27 cellular contexts compared by ENCODE assay signal in genomic region chr15:87986786-87987185, GRCh38.
"Had no signal": no experiment of that assay in that cellular context is flagged by ENCODE, and none has a peak within 500 bp of the region (broad histone marks: within the 10 kb centered on the region; RNA-seq: fewer than 3 reads in every experiment).

No MANE protein-coding gene starts in this region.

- H3K9me3 Mint-ChIP-seq: neural progenitor cell; stimulated activated effector memory CD8-positive, alpha-beta T cell treated with anti-CD3 and anti-CD28 coated beads, Interleukin-12 subunit alpha, Interleukin-12 subunit beta, amount 100 ng/mL, for 72 hours; stimulated activated naive B cell treated with anti-CD40 and anti-IgM and Interleukin-4, amounts not matched to agents 10 μg/mL and 1 μg/mL and 100 μg/mL, for 72 hours; stimulated activated naive CD8-positive, alpha-beta T cell treated with anti-CD3 and anti-CD28 coated beads, Interleukin-15, Interleukin-2, amounts not matched to agents 100 ng/mL and 50 ng/mL, for 24 hours had no signal

- H3K4me1 Mint-ChIP-seq: natural killer cell; stimulated activated effector memory CD8-positive, alpha-beta T cell treated with anti-CD3 and anti-CD28 coated beads, Interleukin-12 subunit alpha, Interleukin-12 subunit beta, amount 100 ng/mL, for 72 hours; stimulated activated naive B cell treated with anti-CD40 and anti-IgM and Interleukin-4, amounts not matched to agents 10 μg/mL and 1 μg/mL and 100 μg/mL, for 72 hours had no signal

- H3K4me1 ChIP-seq: neural progenitor cell, parathyroid adenoma, psoas muscle, right lobe of liver, upper lobe of left lung, vagina had no signal

- FAIRE-seq: small intestine, urothelium cell line had no signal

- H3K36me3 ChIP-seq: neural progenitor cell, ovary, right lobe of liver, sigmoid colon, stomach, tibial artery, upper lobe of left lung, vagina had no signal

- H3K27me3 ChIP-seq: neural progenitor cell, ovary, right lobe of liver, sigmoid colon, tibial artery, upper lobe of left lung, vagina had no signal

- DNase-seq: natural killer cell; occipital lobe; ovary; posterior cingulate gyrus; psoas muscle; right cardiac atrium; right lobe of liver; sigmoid colon; small intestine; stimulated activated CD4-positive, alpha-beta T cell treated with anti-CD3 and anti-CD28 coated beads, Interleukin-15, amount 100 ng/mL, for 24 hours; stimulated activated CD4-positive, alpha-beta T cell treated with anti-CD3 and anti-CD28 coated beads, Interleukin-2, amount 100 ng/mL, for 24 hours; stimulated activated CD4-positive, alpha-beta T cell treated with anti-CD3 and anti-CD28 coated beads, Interleukin-2, amount 100 ng/mL, for 48 hours; stimulated activated CD4-positive, alpha-beta T cell treated with anti-CD3 and anti-CD28 coated beads, Interleukin-4, amount 100 ng/mL, for 24 hours; stimulated activated naive B cell treated with anti-CD40 and anti-IgM and Interleukin-4, amounts not matched to agents 10 μg/mL and 1 μg/mL and 100 μg/mL, for 72 hours; stimulated activated naive CD4-positive, alpha-beta T cell treated with Interleukin-2 at 50 U/mL for 16 hours; stomach; tibial artery; trophoblast cell; upper lobe of left lung had no signal

- H3K79me2 ChIP-seq: parathyroid adenoma had no signal

- H3K27ac ChIP-seq: neural progenitor cell, ovary, parathyroid adenoma, psoas muscle, right lobe of liver, sigmoid colon, stomach, tibial artery, upper lobe of left lung, vagina had no signal

- ATAC-seq: natural killer cell; psoas muscle; right cardiac atrium; right lobe of liver; stimulated activated effector memory CD8-positive, alpha-beta T cell treated with anti-CD3 and anti-CD28 coated beads, Interleukin-12 subunit alpha, Interleukin-12 subunit beta, amount 100 ng/mL, for 72 hours; stimulated activated naive B cell treated with anti-CD40 and anti-IgM and Interleukin-4, amounts not matched to agents 10 μg/mL and 1 μg/mL and 100 μg/mL, for 72 hours had no signal

- H3K4me3 ChIP-seq: neural progenitor cell, ovary, psoas muscle, right lobe of liver, sigmoid colon, stomach, tibial artery, upper lobe of left lung, vagina had no signal

- H3K9me3 ChIP-seq: ovary, psoas muscle, right lobe of liver, stomach, tibial artery, upper lobe of left lung, vagina had no signal

- H3K36me3 Mint-ChIP-seq: natural killer cell; neural progenitor cell; stimulated activated effector memory CD8-positive, alpha-beta T cell treated with anti-CD3 and anti-CD28 coated beads, Interleukin-12 subunit alpha, Interleukin-12 subunit beta, amount 100 ng/mL, for 72 hours; stimulated activated naive B cell treated with anti-CD40 and anti-IgM and Interleukin-4, amounts not matched to agents 10 μg/mL and 1 μg/mL and 100 μg/mL, for 72 hours had no signal

- H3K4me2 ChIP-seq: neural progenitor cell had no signal

- H3K4me3 Mint-ChIP-seq: natural killer cell; nephron; neural progenitor cell; stimulated activated effector memory CD8-positive, alpha-beta T cell treated with anti-CD3 and anti-CD28 coated beads, Interleukin-12 subunit alpha, Interleukin-12 subunit beta, amount 100 ng/mL, for 72 hours; stimulated activated naive B cell treated with anti-CD40 and anti-IgM and Interleukin-4, amounts not matched to agents 10 μg/mL and 1 μg/mL and 100 μg/mL, for 72 hours; stimulated activated naive CD8-positive, alpha-beta T cell treated with anti-CD3 and anti-CD28 coated beads, Interleukin-15, Interleukin-2, amounts not matched to agents 100 ng/mL and 50 ng/mL, for 24 hours had no signal

- H3K27me3 Mint-ChIP-seq: stimulated activated naive B cell treated with anti-CD40 and anti-IgM and Interleukin-4, amounts not matched to agents 10 μg/mL and 1 μg/mL and 100 μg/mL, for 72 hours had no signal

- H3K9ac ChIP-seq: neural progenitor cell, parathyroid adenoma had no signal

- H3K27ac Mint-ChIP-seq: natural killer cell; neural progenitor cell; progenitor cell of endocrine pancreas; stimulated activated effector memory CD8-positive, alpha-beta T cell treated with anti-CD3 and anti-CD28 coated beads, Interleukin-12 subunit alpha, Interleukin-12 subunit beta, amount 100 ng/mL, for 72 hours; stimulated activated naive B cell treated with anti-CD40 and anti-IgM and Interleukin-4, amounts not matched to agents 10 μg/mL and 1 μg/mL and 100 μg/mL, for 72 hours; stimulated activated naive CD8-positive, alpha-beta T cell treated with anti-CD3 and anti-CD28 coated beads, Interleukin-15, Interleukin-2, amounts not matched to agents 100 ng/mL and 50 ng/mL, for 24 hours had no signal

- H2AFZ ChIP-seq: neural progenitor cell, parathyroid adenoma had no signal
